In the genomic region with DNA sequence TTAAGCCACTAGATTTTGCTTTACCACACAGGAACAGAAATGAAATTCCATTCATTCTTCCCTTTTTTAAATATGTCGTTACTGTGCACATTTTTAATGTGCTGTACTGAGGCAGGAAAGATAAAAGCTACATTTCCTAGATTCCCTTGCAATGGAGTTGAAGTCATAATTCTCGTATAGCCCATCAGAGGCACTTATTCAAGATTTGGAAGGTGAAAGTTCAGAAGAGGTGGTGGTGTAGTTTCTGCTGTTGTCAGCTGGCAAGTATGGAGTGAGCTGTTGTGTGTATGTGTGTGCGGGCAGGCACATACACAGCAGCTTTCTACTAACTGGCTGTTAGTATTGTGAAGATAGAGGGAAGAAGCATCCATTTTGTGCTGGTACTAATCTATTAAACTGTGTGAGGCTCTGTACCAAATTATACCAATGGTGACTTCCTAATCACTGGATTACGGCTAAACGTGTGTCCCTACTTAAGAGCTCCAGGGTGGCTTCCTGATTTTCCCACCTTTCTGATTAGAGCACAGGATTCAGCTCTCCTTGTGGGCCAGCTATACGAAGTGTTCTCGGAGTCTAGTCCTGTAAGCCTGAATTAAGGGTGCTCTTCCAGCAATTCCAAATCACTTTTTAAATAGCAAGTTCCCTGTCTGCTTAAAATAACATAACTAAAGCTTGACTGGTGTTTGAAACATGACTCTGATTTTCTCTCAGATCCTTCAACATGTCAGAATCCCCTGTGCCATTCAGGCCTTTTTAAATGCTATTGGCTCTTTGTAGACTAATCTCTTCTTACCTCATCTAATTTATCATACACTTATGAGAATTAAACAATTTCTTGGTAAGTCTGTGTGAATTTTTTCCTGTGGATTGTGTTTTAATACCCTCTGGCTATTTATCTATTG, we compare ENCODE assay signal across 9 cellular contexts. TPM values are rescaled to one million over a fixed set of nuclear protein-coding genes. Genes with fewer than 3 reads are reported as not detected.
DNase-seq lines count a peak whose midpoint lies in the region; TF ChIP-seq lines count a peak whose summit lies in the region.
"Had no signal": no experiment of that assay in that cellular context is flagged by ENCODE, and none has a peak within 500 bp of the region (broad histone marks: within the 10 kb centered on the region; RNA-seq: fewer than 3 reads in every experiment).

No MANE protein-coding gene starts in this region.

- no peak overlapping the region for H3K4me3 Mint-ChIP-seq in Caco-2 (ENCODE audit: unreplicated experiment)
- H3K4me3 Mint-ChIP-seq in nephron, result no peak overlapping the region

- CTCF ChIA-PET in Caco-2 (lab: Charles Lee), result no interaction called here

- H3K4me1 ChIP-seq in Caco-2, result peaks cover 6% of the 10 kb centered on the region; the same call in 1 of the 2 replicates

- H3K27me3 ChIP-seq in Caco-2 (replicated peaks; ENCODE audit: control insufficient read depth, insufficient read depth, low read length) (no peaks in the 10 kb centered on the region), H7 (ENCODE audit: control insufficient read depth, insufficient read depth, low read length) (no peaks in the 10 kb centered on the region)

- H3K27ac Mint-ChIP-seq in Caco-2 (ENCODE audit: unreplicated experiment) (peak overlapping the region; percentile 26), nephron (peak overlapping the region; percentile 36 to 74 (median 47))

- no TSS peak for BruUV-seq in Caco-2 (replicated peaks; lab: Mats Ljungman, UMichigan)

- intact Hi-C loops in Caco-2 (cut with micrococcal nuclease; ENCODE audit: unreplicated experiment), result no loop called here

- H3K27me3 Mint-ChIP-seq in Caco-2 (ENCODE audit: insufficient read depth, unreplicated experiment) (no peaks in the 10 kb centered on the region), nephron (ENCODE audit: low read depth) (no peaks in the 10 kb centered on the region)

- H3K9me3 ChIP-seq in Caco-2, result no peaks in the 10 kb centered on the region

- POLR2A ChIA-PET in Caco-2 (lab: Charles Lee), result interaction anchor here (0.6 kb wide), 1 partner anchor 236 kb away, joined by 6 read pairs; the partner anchor contains the start of gene UBE2K

- H3K9me3 Mint-ChIP-seq in Caco-2 (ENCODE audit: unreplicated experiment) (no peaks in the 10 kb centered on the region), nephron (no peaks in the 10 kb centered on the region)

- H3K36me3 Mint-ChIP-seq in Caco-2 (ENCODE audit: insufficient read depth, unreplicated experiment), result peaks cover 18% of the 10 kb centered on the region
- peaks cover 20% of the 10 kb centered on the region for H3K36me3 Mint-ChIP-seq in nephron (ENCODE audit: low read depth)

- H3K36me3 ChIP-seq in Caco-2 (ENCODE audit: control insufficient read depth, insufficient read depth, low read length) (no peaks in the 10 kb centered on the region; the same call in none of the 2 replicates), H7 (replicated peaks; ENCODE audit: control insufficient read depth, insufficient read depth, low read length) (no peaks in the 10 kb centered on the region)

- no peak overlapping the region for H3K4me3 ChIP-seq in Caco-2 (ENCODE audit: low read depth, low read length)
- H3K4me3 ChIP-seq in H7 (ENCODE audit: insufficient read depth, low read depth, low read length), result no peak overlapping the region

- peaks cover 12% of the 10 kb centered on the region for H3K4me1 Mint-ChIP-seq in Caco-2 (ENCODE audit: low read depth, unreplicated experiment)
- peaks cover 16% of the 10 kb centered on the region for H3K4me1 Mint-ChIP-seq in nephron

- no peak for DNase-seq in Caco-2
- peak; percentile 8 for DNase-seq in OCI-M1 (lab: John Stamatoyannopoulos, UW)
- DNase-seq in dermis microvascular lymphatic vessel endothelial cell (ENCODE audit: low read depth in 2 of 2), result peak; percentile 12 to 28
- DNase-seq in H7, result no peak
- DNase-seq in midbrain (lab: John Stamatoyannopoulos, UW), result no peak
- no peak for DNase-seq in HPDE6-E6E7 (ENCODE audit: extremely low spot score)
- no peak for DNase-seq in COLO668 (lab: John Stamatoyannopoulos, UW; ENCODE audit: unreplicated experiment)
- DNase-seq: NCI-H1417 had no signal

- TF ChIP-seq CTCF in Caco-2 (IDR thresholded peaks at IDR 0.05; ENCODE audit: insufficient read depth in 1 of 2, low read depth in 1 of 2, low read length in 1 of 2, severe bottlenecking in 1 of 2, unreplicated experiment in 1 of 2) (no peak), nephron (IDR thresholded peaks at IDR 0.05; ENCODE audit: unreplicated experiment in 3 of 3) (no peak)

RNA-seq across cellular contexts. Expression of gene PDS5A, which starts 43.8 kb away (rescaled TPM):
- 78.8 and 84.0 TPM in 2 replicates for total RNA-seq in Caco-2 (2022)
- total RNA-seq in dermis microvascular lymphatic vessel endothelial cell, result 47.8 and 49.8 TPM in 2 replicates
- total RNA-seq in H7 (2014; rRNA removed; shearing (Covaris generic)), result 37.1 and 48.6 TPM in 2 replicates

Comparison
In these comparisons a context has a peak if more than half of its experiments do, and no peak if none do; other contexts are left out.
1. DNase-seq: peak in OCI-M1 (single experiment) and dermis microvascular lymphatic vessel endothelial cell (2 of 2); none in Caco-2 (0 of 2), H7 (single experiment), midbrain (single experiment), HPDE6-E6E7 (single experiment) and COLO668 (single experiment).